In the genomic region with DNA sequence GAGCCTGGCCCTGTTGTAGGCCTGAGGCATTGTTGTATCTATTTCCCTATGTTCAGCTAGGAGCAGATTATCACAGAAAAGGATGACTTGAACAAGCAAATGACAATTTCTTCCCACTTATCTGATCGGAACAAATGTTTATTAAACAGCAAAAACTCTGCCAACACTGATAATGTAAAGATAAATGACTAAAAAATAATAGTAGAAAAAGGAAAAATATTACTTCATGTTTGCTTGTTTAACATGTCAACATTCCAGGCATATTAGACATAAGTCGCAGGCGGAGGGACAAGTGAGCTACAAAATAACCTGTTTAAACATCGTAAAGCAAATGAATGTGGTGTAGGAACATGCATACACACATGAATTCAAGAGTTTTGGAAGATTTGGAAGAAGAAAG, we compare ENCODE assay signal across 27 cellular contexts.
DNase-seq lines count a peak whose midpoint lies in the region; ATAC-seq, FAIRE-seq and TF ChIP-seq lines count a peak whose summit lies in the region.
"Had no signal": no experiment of that assay in that cellular context is flagged by ENCODE, and none has a peak within 500 bp of the region (broad histone marks: within the 10 kb centered on the region; RNA-seq: fewer than 3 reads in every experiment).

No MANE protein-coding gene starts in this region.

- TF ChIP-seq CTCF in HepG2 (CRISPR knock-in tag; IDR thresholded peaks at IDR 0.05) (no peak), right lobe of liver (IDR thresholded peaks at IDR 0.05) (no peak), bronchial epithelial cell (IDR thresholded peaks at IDR 0.05; ENCODE audit: insufficient read depth, low read length, severe bottlenecking) (no peak), hepatocyte (IDR thresholded peaks at IDR 0.05; ENCODE audit: poor library complexity) (no peak)

- H2AFZ ChIP-seq in HepG2 (ENCODE audit: low read length) (no peak overlapping the region), hepatocyte (peak overlapping the region; percentile 37)

- H3K4me2 ChIP-seq in HepG2 (ENCODE audit: low read depth, low read length) (no peak overlapping the region), hepatocyte (no peak overlapping the region)
- H3K4me2 ChIP-seq: A549 had no signal

- H3K27me3 ChIP-seq in HepG2 (ENCODE audit: control insufficient read depth in 1 of 2, insufficient read depth in 2 of 2, low read length in 2 of 2) (no peaks in the 10 kb centered on the region), right lobe of liver (no peaks in the 10 kb centered on the region), bronchial epithelial cell (ENCODE audit: control insufficient read depth, insufficient read depth, low read length) (no peaks in the 10 kb centered on the region), hepatocyte (no peaks in the 10 kb centered on the region), MG63 (no peaks in the 10 kb centered on the region)
- H3K27me3 ChIP-seq: pancreas, suprapubic skin had no signal

- POLR2A ChIA-PET in HepG2 (lab: Yijun Ruan, JAX) = no interaction called here

- FAIRE-seq in HepG2 (lab: Jason Lieb, UNC) (no peak), bronchial epithelial cell (lab: Jason Lieb, UNC) (no peak)
- FAIRE-seq: A549, pancreas, small intestine, TTC549 had no signal

- no peak for TF ChIP-seq RAD21 in HepG2 (CRISPR knock-in tag; IDR thresholded peaks at IDR 0.05)

- no peaks in the 10 kb centered on the region for H3K36me3 ChIP-seq in HepG2 (replicated peaks in 1 of 2; ENCODE audit: control insufficient read depth in 1 of 2, insufficient read depth in 2 of 2, low read length in 2 of 2)
- H3K36me3 ChIP-seq in right lobe of liver = no peaks in the 10 kb centered on the region
- no peaks in the 10 kb centered on the region for H3K36me3 ChIP-seq in bronchial epithelial cell (ENCODE audit: control insufficient read depth, insufficient read depth, low read length)
- H3K36me3 ChIP-seq in hepatocyte (replicated peaks; ENCODE audit: insufficient read depth, low read depth) = no peaks in the 10 kb centered on the region
- no peaks in the 10 kb centered on the region for H3K36me3 ChIP-seq in MG63
- H3K36me3 ChIP-seq: HAP-1, pancreas, suprapubic skin had no signal

- H4K20me1 ChIP-seq in HepG2 (ENCODE audit: insufficient read depth, low read length) (no peaks in the 10 kb centered on the region), hepatocyte (ENCODE audit: insufficient read depth, poor library complexity, severe bottlenecking) (no peaks in the 10 kb centered on the region)

- intact Hi-C loops in HepG2 (cut with micrococcal nuclease; ENCODE audit: unreplicated experiment) = no loop called here
- intact Hi-C loops in right lobe of liver (cut with DNase I) = no loop called here

- peak; percentile 1 for DNase-seq in HepG2 (ENCODE audit: low spot score)
- no peak for DNase-seq in right lobe of liver
- peak; percentile 66 for DNase-seq in bronchial epithelial cell (ENCODE audit: low read depth)
- DNase-seq in hepatocyte (ENCODE audit: low spot score) = no peak
- DNase-seq in HCEC 1CT = no peak
- DNase-seq in G401 (ENCODE audit: low spot score) = no peak
- DNase-seq in MG63 = no peak
- DNase-seq: activated CD8-positive, alpha-beta memory T cell treated with anti-CD3 and anti-CD28 coated beads, Interleukin-2, amount 10 ng/mL, durations not matched to agents 7 days and 5 days; activated gamma-delta T cell treated with Interleukin-2 at 50 U/mL for 16 hours; activated naive CD8-positive, alpha-beta T cell treated with anti-CD3 and anti-CD28 coated beads, Interleukin-2, amount 50 U/mL, for 24 hours; activated T-cell treated with anti-CD3 and anti-CD28 coated beads, Interleukin-2, amount 50 U/mL, for 4 hours; CD4-positive, alpha-beta memory T cell; cerebellar nuclear complex; immature natural killer cell; NCI-H1092 treated with DMSO at 0.1 percent for 48 hours; NCI-H1694 treated with DMSO at 0.1 percent for 48 hours; pancreas; retina; small intestine; stimulated activated naive CD4-positive, alpha-beta T cell treated with Interleukin-2 at 50 U/mL for 16 hours; T-helper 1 cell had no signal

- WGBS in HepG2 (ENCODE audit: low lambda C conversion rate) = 4% methylated on average over 4 of the region's 4 CpGs
- WGBS in right lobe of liver (ENCODE audit: insufficient coverage, low coverage, low lambda C conversion rate, missing lambda C conversion rate) = 49% methylated on average over 4 of the region's 4 CpGs
- WGBS in hepatocyte (ENCODE audit: low lambda C conversion rate, missing lambda C conversion rate) = 54% methylated on average over 4 of the region's 4 CpGs

- ATAC-seq in HepG2 (no peak), right lobe of liver (no peak), HG03378 (IDR thresholded peaks at IDR 0.05; ENCODE audit: unreplicated experiment) (no peak)
- ATAC-seq: A549; activated CD8-positive, alpha-beta memory T cell treated with anti-CD3 and anti-CD28 coated beads, Interleukin-2, amount 10 ng/mL, durations not matched to agents 7 days and 5 days; activated naive CD8-positive, alpha-beta T cell treated with anti-CD3 and anti-CD28 coated beads, Interleukin-2, amount 50 U/mL, for 24 hours; activated T-cell treated with anti-CD3 and anti-CD28 coated beads, Interleukin-2, amount 50 U/mL, for 4 hours had no signal

- H3K27ac ChIP-seq in HepG2 (ENCODE audit: extremely low read length, insufficient read depth, low read length) (no peak overlapping the region), right lobe of liver (no peak overlapping the region), hepatocyte (peak overlapping the region; percentile 35)
- H3K27ac ChIP-seq: A549, pancreas, SK-N-MC, suprapubic skin had no signal

- H3K9me2 ChIP-seq in hepatocyte (replicated peaks; ENCODE audit: insufficient read depth) = no peaks in the 10 kb centered on the region

- no peaks in the 10 kb centered on the region for H3K9me3 ChIP-seq in HepG2 (ENCODE audit: low read length)
- H3K9me3 ChIP-seq in right lobe of liver = no peaks in the 10 kb centered on the region
- no peaks in the 10 kb centered on the region for H3K9me3 ChIP-seq in hepatocyte (ENCODE audit: low read depth)
- no peaks in the 10 kb centered on the region for H3K9me3 ChIP-seq in MG63
- H3K9me3 ChIP-seq: A549, HAP-1, pancreas had no signal

- H3K9ac ChIP-seq in HepG2 (ENCODE audit: insufficient read depth, low read depth, low read length) = no peak overlapping the region

- CTCF ChIA-PET in HepG2 (lab: Yijun Ruan, JAX; ENCODE audit: low intra/inter-chr PET ratio, low total read pairs) = no interaction called here

- H3K79me2 ChIP-seq in HepG2 (ENCODE audit: insufficient read depth, low read length) (no peaks in the 10 kb centered on the region), hepatocyte (no peaks in the 10 kb centered on the region)

- TF ChIP-seq POLR2A in HepG2 (IDR thresholded peaks at IDR 0.05; ENCODE audit: insufficient read depth in 1 of 2, low read depth in 2 of 2, low read length in 2 of 2) = no peak
- no peak for TF ChIP-seq POLR2A in right lobe of liver (IDR thresholded peaks at IDR 0.05)

- no TSS peak for BruUV-seq in HepG2 (replicated peaks; lab: Mats Ljungman, UMichigan)

- TF ChIP-seq EP300 in HepG2 (IDR thresholded peaks at IDR 0.05; ENCODE audit: low read depth in 2 of 2, low read length in 2 of 2) = no peak
- TF ChIP-seq EP300 in HepG2 (CRISPR knock-in tag; IDR thresholded peaks at IDR 0.05; ENCODE audit: borderline replicate concordance) = no peak

- H3K4me3 ChIP-seq in HepG2 (replicated peaks in 1 of 3; ENCODE audit: insufficient read depth in 1 of 3, low read depth in 2 of 3, low read length in 3 of 3) (no peak overlapping the region), right lobe of liver (no peak overlapping the region), bronchial epithelial cell (ENCODE audit: low read depth, low read length) (no peak overlapping the region), hepatocyte (no peak overlapping the region), MG63 (no peak overlapping the region)
- H3K4me3 ChIP-seq: A549, HAP-1, pancreas, SK-N-MC, suprapubic skin had no signal

- H3K4me1 ChIP-seq in HepG2 (ENCODE audit: insufficient read depth, low read length) = no peaks in the 10 kb centered on the region
- no peaks in the 10 kb centered on the region for H3K4me1 ChIP-seq in right lobe of liver
- H3K4me1 ChIP-seq in hepatocyte (ENCODE audit: insufficient read depth) = peaks cover 9% of the 10 kb centered on the region
- H3K4me1 ChIP-seq: A549, HAP-1, pancreas, suprapubic skin had no signal

- in situ Hi-C loops in HepG2 (cut with HindIII; ENCODE audit: extremely low pct_ligation_motif_present, low pct_unique_long_range_greater_than_20kb) (no loop called here), G401 (cut with HindIII; ENCODE audit: low sequenced_read_pairs) (no loop called here)

TF ChIP-seq in HepG2, 621 proteins besides CTCF, POLR2A, EP300 and RAD21:
- TF ChIP-seq, protein P1, sequence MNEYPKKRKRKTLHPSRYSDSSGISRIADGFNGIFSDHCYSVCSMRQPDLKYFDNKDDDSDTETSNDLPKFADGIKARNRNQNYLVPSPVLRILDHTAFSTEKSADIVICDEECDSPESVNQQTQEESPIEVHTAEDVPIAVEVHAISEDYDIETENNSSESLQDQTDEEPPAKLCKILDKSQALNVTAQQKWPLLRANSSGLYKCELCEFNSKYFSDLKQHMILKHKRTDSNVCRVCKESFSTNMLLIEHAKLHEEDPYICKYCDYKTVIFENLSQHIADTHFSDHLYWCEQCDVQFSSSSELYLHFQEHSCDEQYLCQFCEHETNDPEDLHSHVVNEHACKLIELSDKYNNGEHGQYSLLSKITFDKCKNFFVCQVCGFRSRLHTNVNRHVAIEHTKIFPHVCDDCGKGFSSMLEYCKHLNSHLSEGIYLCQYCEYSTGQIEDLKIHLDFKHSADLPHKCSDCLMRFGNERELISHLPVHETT (CRISPR knock-in tag; conservative IDR thresholded peaks at IDR 0.05) = no peak
- TF ChIP-seq, protein P2, sequence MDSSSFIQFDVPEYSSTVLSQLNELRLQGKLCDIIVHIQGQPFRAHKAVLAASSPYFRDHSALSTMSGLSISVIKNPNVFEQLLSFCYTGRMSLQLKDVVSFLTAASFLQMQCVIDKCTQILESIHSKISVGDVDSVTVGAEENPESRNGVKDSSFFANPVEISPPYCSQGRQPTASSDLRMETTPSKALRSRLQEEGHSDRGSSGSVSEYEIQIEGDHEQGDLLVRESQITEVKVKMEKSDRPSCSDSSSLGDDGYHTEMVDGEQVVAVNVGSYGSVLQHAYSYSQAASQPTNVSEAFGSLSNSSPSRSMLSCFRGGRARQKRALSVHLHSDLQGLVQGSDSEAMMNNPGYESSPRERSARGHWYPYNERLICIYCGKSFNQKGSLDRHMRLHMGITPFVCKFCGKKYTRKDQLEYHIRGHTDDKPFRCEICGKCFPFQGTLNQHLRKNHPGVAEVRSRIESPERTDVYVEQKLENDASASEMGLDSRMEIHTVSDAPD (CRISPR knock-in tag; IDR thresholded peaks at IDR 0.05) = no peak
- no peak for TF ChIP-seq RBM39 (IDR thresholded peaks at IDR 0.05; ENCODE audit: low read depth, low read length, poor library complexity, severe bottlenecking)
- TF ChIP-seq ZNF251 (CRISPR knock-in tag; IDR thresholded peaks at IDR 0.05) = no peak

Comparison
In these comparisons a context has a peak if more than half of its experiments do, and no peak if none do; other contexts are left out.
1. DNase-seq: peak in HepG2 (single experiment) and bronchial epithelial cell (single experiment); none in right lobe of liver (0 of 3), hepatocyte (single experiment), HCEC 1CT (single experiment), G401 (single experiment) and MG63 (single experiment).